Comparison of ENCODE assay signal across 8 cellular contexts in the genomic region with DNA sequence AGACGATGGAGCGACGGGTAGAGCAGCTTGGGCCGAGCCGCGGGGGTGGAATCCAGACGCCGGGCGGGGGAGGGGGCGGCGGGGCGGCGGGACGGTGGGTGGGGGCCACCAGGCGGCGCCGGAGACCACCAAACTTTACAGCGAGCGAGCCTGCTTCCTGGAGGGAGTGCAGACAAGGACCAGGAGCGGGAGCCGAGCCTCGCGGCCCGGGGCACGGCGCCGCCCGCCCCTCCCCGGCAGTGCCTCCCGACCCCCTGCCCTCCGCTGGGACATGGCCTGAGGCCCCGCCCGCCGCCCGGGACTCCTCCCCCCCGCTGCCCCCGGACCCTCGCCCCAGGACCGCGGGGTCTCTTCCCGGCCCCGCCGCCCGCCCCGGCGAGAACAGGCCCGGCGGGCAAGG. TPM values are rescaled to one million over a fixed set of nuclear protein-coding genes. Genes with fewer than 3 reads are reported as not detected.
DNase-seq lines count a peak whose midpoint lies in the region; ATAC-seq lines count a peak whose summit lies in the region.
"Not testable (repeated sequence)": the region's sequence is repeated elsewhere in the genome, so short reads cannot be mapped to it uniquely, and the experiment has no call there.

No MANE protein-coding gene starts in this region.

- H3K4me3 ChIP-seq in NT2/D1 (ENCODE audit: insufficient read length, low read depth) (peak overlapping the region; percentile 48), skin epidermis (peak overlapping the region; percentile 54 to 70 (median 64))

- not testable (repeated sequence) for H3K27me3 Mint-ChIP-seq in activated CD8-positive, alpha-beta T cell treated with anti-CD3 and anti-CD28 coated beads, Interleukin-2, amount 10 ng/mL, durations not matched to agents 7 days and 5 days (ENCODE audit: low read depth); dendritic cell treated with granulocyte-macrophage colony-stimulating factor and Interleukin-4, amounts not matched to agents 40 ng/mL and 50 ng/mL, for 4 days

- peak overlapping the region; percentile 88 for H3K27ac Mint-ChIP-seq in activated CD8-positive, alpha-beta T cell treated with anti-CD3 and anti-CD28 coated beads, Interleukin-2, amount 10 ng/mL, durations not matched to agents 7 days and 5 days
- H3K27ac Mint-ChIP-seq in dendritic cell treated with granulocyte-macrophage colony-stimulating factor and Interleukin-4, amounts not matched to agents 40 ng/mL and 50 ng/mL, for 4 days, result peak overlapping the region; percentile 90

- H3K27me3 ChIP-seq in NT2/D1 (ENCODE audit: insufficient read depth, insufficient read length), result not testable (repeated sequence)

- not testable (repeated sequence) for H3K9me3 ChIP-seq in NT2/D1 (ENCODE audit: insufficient read depth, low read length)

- CTCF ChIA-PET in activated CD8-positive, alpha-beta T cell treated with anti-CD3 and anti-CD28 coated beads, Interleukin-2, amount 10 ng/mL, durations not matched to agents 7 days and 5 days (lab: Charles Lee), result not testable (repeated sequence)

- POLR2A ChIA-PET in activated CD8-positive, alpha-beta T cell treated with anti-CD3 and anti-CD28 coated beads, Interleukin-2, amount 10 ng/mL, durations not matched to agents 7 days and 5 days (lab: Charles Lee), result not testable (repeated sequence)

- H3K4me1 ChIP-seq in NT2/D1 (ENCODE audit: insufficient read depth, insufficient read length), result not testable (repeated sequence)

- intact Hi-C loops in dendritic cell treated with granulocyte-macrophage colony-stimulating factor and Interleukin-4, amounts not matched to agents 40 ng/mL and 50 ng/mL, for 4 days (cut with micrococcal nuclease), result loop anchor here (2.0 to 10.0 kb wide), 2 partner anchors 27 to 69 kb away; a partner anchor contains a TSS
- intact Hi-C loops in left colon (cut with DNase I, micrococcal nuclease), result not testable (repeated sequence)

- in situ Hi-C loops in ACHN (cut with HindIII; ENCODE audit: low pct_ligation_motif_present, low pct_unique_long_range_greater_than_20kb, low sequenced_read_pairs), result not testable (repeated sequence)

- H3K4me1 Mint-ChIP-seq in activated CD8-positive, alpha-beta T cell treated with anti-CD3 and anti-CD28 coated beads, Interleukin-2, amount 10 ng/mL, durations not matched to agents 7 days and 5 days (ENCODE audit: low read depth), result peaks cover 43% of the 10 kb centered on the region
- H3K4me1 Mint-ChIP-seq in dendritic cell treated with granulocyte-macrophage colony-stimulating factor and Interleukin-4, amounts not matched to agents 40 ng/mL and 50 ng/mL, for 4 days (ENCODE audit: low read depth), result peaks cover 30% of the 10 kb centered on the region

- peaks cover 48% of the 10 kb centered on the region for H3K36me3 ChIP-seq in NT2/D1 (ENCODE audit: insufficient read depth, insufficient read length, low read length)

- peak overlapping the region; percentile 50 to 92 (median 87) for H3K27ac ChIP-seq in skin epidermis

- H3K9ac ChIP-seq in NT2/D1 (ENCODE audit: insufficient read length, low read depth), result peak overlapping the region; percentile 71

- ATAC-seq in GM19397 (IDR thresholded peaks at IDR 0.05; ENCODE audit: unreplicated experiment) (peak; percentile 25), HG03095 (IDR thresholded peaks at IDR 0.05; ENCODE audit: unreplicated experiment) (peak; percentile 22), left colon (peak; percentile 33)
- peak; percentile 31 for ATAC-seq in activated CD8-positive, alpha-beta T cell treated with anti-CD3 and anti-CD28 coated beads, Interleukin-2, amount 10 ng/mL, durations not matched to agents 7 days and 5 days

- not testable (repeated sequence) for H3K9me3 Mint-ChIP-seq in activated CD8-positive, alpha-beta T cell treated with anti-CD3 and anti-CD28 coated beads, Interleukin-2, amount 10 ng/mL, durations not matched to agents 7 days and 5 days (ENCODE audit: insufficient read depth); dendritic cell treated with granulocyte-macrophage colony-stimulating factor and Interleukin-4, amounts not matched to agents 40 ng/mL and 50 ng/mL, for 4 days

- DNase-seq in ACHN, result peak; percentile 26
- not testable (repeated sequence) for DNase-seq in NT2/D1 (ENCODE audit: low read depth, low spot score)
- DNase-seq in activated CD8-positive, alpha-beta T cell treated with anti-CD3 and anti-CD28 coated beads, Interleukin-2, amount 10 ng/mL, durations not matched to agents 7 days and 5 days, result peak; percentile 54
- peak; percentile 55 to 69 for DNase-seq in left colon

- H3K36me3 Mint-ChIP-seq in activated CD8-positive, alpha-beta T cell treated with anti-CD3 and anti-CD28 coated beads, Interleukin-2, amount 10 ng/mL, durations not matched to agents 7 days and 5 days (ENCODE audit: low read depth), result peaks cover 35% of the 10 kb centered on the region
- H3K36me3 Mint-ChIP-seq in dendritic cell treated with granulocyte-macrophage colony-stimulating factor and Interleukin-4, amounts not matched to agents 40 ng/mL and 50 ng/mL, for 4 days (ENCODE audit: low read depth), result peaks cover 48% of the 10 kb centered on the region

- peak overlapping the region; percentile 92 for H3K4me3 Mint-ChIP-seq in activated CD8-positive, alpha-beta T cell treated with anti-CD3 and anti-CD28 coated beads, Interleukin-2, amount 10 ng/mL, durations not matched to agents 7 days and 5 days
- peak overlapping the region; percentile 99 for H3K4me3 Mint-ChIP-seq in dendritic cell treated with granulocyte-macrophage colony-stimulating factor and Interleukin-4, amounts not matched to agents 40 ng/mL and 50 ng/mL, for 4 days

RNA-seq across cellular contexts. Expression of a gene that starts 0.4 kb away (rescaled TPM):
- total RNA-seq in activated CD8-positive, alpha-beta T cell treated with anti-CD3 and anti-CD28 coated beads, Interleukin-2, amount 10 ng/mL, durations not matched to agents 7 days and 5 days, result 10 to 100 TPM; 14.5 to 15.0 TPM
- total RNA-seq in left colon, result 10 to 100 TPM; 13.8 to 15.0 TPM

RNA-seq across cellular contexts. Expression of a gene that starts 27.4 kb away (rescaled TPM):
- 10 to 100 TPM; 51.1 to 52.5 TPM for total RNA-seq in activated CD8-positive, alpha-beta T cell treated with anti-CD3 and anti-CD28 coated beads, Interleukin-2, amount 10 ng/mL, durations not matched to agents 7 days and 5 days
- total RNA-seq in left colon, result 10 to 100 TPM; 17.8 to 19.1 TPM
